In genomic region chr11:124756753-124757227, GRCh38 we compare ENCODE assay signal across 29 cellular contexts. TPM values are rescaled to one million over a fixed set of nuclear protein-coding genes. Genes with fewer than 3 reads are reported as not detected.
"Had no signal": no experiment of that assay in that cellular context is flagged by ENCODE, and none has a peak within 500 bp of the region (broad histone marks: within the 10 kb centered on the region; RNA-seq: fewer than 3 reads in every experiment).

No MANE protein-coding gene starts in this region.

- H3K36me3 Mint-ChIP-seq: activated CD8-positive, alpha-beta memory T cell treated with anti-CD3 and anti-CD28 coated beads, Interleukin-2, amount 10 ng/mL, durations not matched to agents 7 days and 5 days; activated naive CD8-positive, alpha-beta T cell; natural killer cell had no signal

- H3K4me3 ChIP-seq: lower lobe of right lung, skin epidermis, upper lobe of left lung had no signal

- ATAC-seq: activated CD8-positive, alpha-beta memory T cell treated with anti-CD3 and anti-CD28 coated beads, Interleukin-2, amount 10 ng/mL, durations not matched to agents 7 days and 5 days; activated CD8-positive, alpha-beta T cell treated with anti-CD3 and anti-CD28 coated beads, Interleukin-2, amount 10 ng/mL, durations not matched to agents 7 days and 5 days; activated T-cell treated with anti-CD3 and anti-CD28 coated beads, Interleukin-2, amount 50 U/mL, for 72 hours; esophagus mucosa; left lobe of liver; lower lobe of right lung; natural killer cell; sciatic nerve; T-helper 17 cell had no signal

- H3K4me3 Mint-ChIP-seq: activated B cell treated with CpG ODN at 0.5 μM for 24 hours; activated CD8-positive, alpha-beta memory T cell treated with anti-CD3 and anti-CD28 coated beads, Interleukin-2, amount 10 ng/mL, durations not matched to agents 7 days and 5 days; activated CD8-positive, alpha-beta T cell treated with anti-CD3 and anti-CD28 coated beads, Interleukin-2, amount 10 ng/mL, durations not matched to agents 7 days and 5 days; activated naive CD8-positive, alpha-beta T cell; central memory CD8-positive, alpha-beta T cell; natural killer cell; stimulated activated naive CD8-positive, alpha-beta T cell treated with anti-CD3 and anti-CD28 coated beads, Interleukin-15, Interleukin-2, amounts not matched to agents 100 ng/mL and 50 ng/mL, for 24 hours; T-helper 17 cell had no signal

- DNase-seq: activated B cell treated with CpG ODN at 0.5 μM for 24 hours; activated CD4-positive, alpha-beta T cell treated with anti-CD3 and anti-CD28 coated beads, Interleukin-2, amount 50 U/mL, for 1 hour; activated CD8-positive, alpha-beta memory T cell treated with anti-CD3 and anti-CD28 coated beads, Interleukin-2, amount 10 ng/mL, durations not matched to agents 7 days and 5 days; activated CD8-positive, alpha-beta T cell treated with anti-CD3 and anti-CD28 coated beads, Interleukin-2, amount 10 ng/mL, durations not matched to agents 7 days and 5 days; activated naive CD4-positive, alpha-beta T cell; activated T-cell treated with anti-CD3 and anti-CD28 coated beads for 4 hours; activated T-cell treated with anti-CD3 and anti-CD28 coated beads, Interleukin-2, amount 50 U/mL, for 72 hours; anterior cingulate cortex; effector CD8-positive, alpha-beta T cell; foreskin fibroblast; hippocampal formation; lower lobe of right lung; mesendoderm; natural killer cell; stimulated activated CD4-positive, alpha-beta T cell treated with anti-CD3 and anti-CD28 coated beads, Interleukin-12 subunit alpha, Interleukin-12 subunit beta, amount 100 ng/mL, for 4 hours; stimulated activated CD4-positive, alpha-beta T cell treated with anti-CD3 and anti-CD28 coated beads, Interleukin-4, amount 100 ng/mL, for 1 hour; substantia nigra; T-helper 17 cell; T1000; upper lobe of left lung had no signal

- H3K9me3 ChIP-seq: lower lobe of right lung, upper lobe of left lung had no signal

- FAIRE-seq: bronchial epithelial cell had no signal

- H3K27ac Mint-ChIP-seq: activated B cell treated with CpG ODN at 0.5 μM for 24 hours; activated CD8-positive, alpha-beta memory T cell treated with anti-CD3 and anti-CD28 coated beads, Interleukin-2, amount 10 ng/mL, durations not matched to agents 7 days and 5 days; activated CD8-positive, alpha-beta T cell treated with anti-CD3 and anti-CD28 coated beads, Interleukin-2, amount 10 ng/mL, durations not matched to agents 7 days and 5 days; activated naive CD8-positive, alpha-beta T cell; activated T-cell treated with anti-CD3 and anti-CD28 coated beads, Interleukin-2, amount 50 U/mL, for 72 hours; natural killer cell; stimulated activated naive CD8-positive, alpha-beta T cell treated with anti-CD3 and anti-CD28 coated beads, Interleukin-15, Interleukin-2, amounts not matched to agents 100 ng/mL and 50 ng/mL, for 24 hours; T-helper 17 cell had no signal

- H3K9me3 Mint-ChIP-seq: activated B cell treated with CpG ODN at 0.5 μM for 24 hours; activated T-cell treated with anti-CD3 and anti-CD28 coated beads, Interleukin-2, amount 50 U/mL, for 72 hours; central memory CD8-positive, alpha-beta T cell; natural killer cell; stimulated activated naive CD8-positive, alpha-beta T cell treated with anti-CD3 and anti-CD28 coated beads, Interleukin-15, Interleukin-2, amounts not matched to agents 100 ng/mL and 50 ng/mL, for 24 hours had no signal

- H3K27ac ChIP-seq: skin epidermis had no signal

RNA-seq across cellular contexts. Expression of gene VSIG2, which starts 4.7 kb away (rescaled TPM):
- total RNA-seq: activated CD8-positive, alpha-beta memory T cell treated with anti-CD3 and anti-CD28 coated beads, Interleukin-2, amount 10 ng/mL, durations not matched to agents 7 days and 5 days; activated CD8-positive, alpha-beta T cell treated with anti-CD3 and anti-CD28 coated beads, Interleukin-2, amount 10 ng/mL, durations not matched to agents 7 days and 5 days; natural killer cell had no signal

RNA-seq across cellular contexts. Expression of gene ESAM, which starts 5.3 kb away (rescaled TPM):
- total RNA-seq: bronchial epithelial cell had no signal

RNA-seq across cellular contexts. Expression of gene NRGN, which starts 17.0 kb away (rescaled TPM):
- total RNA-seq: bronchial epithelial cell, kidney epithelial cell had no signal
